ENCODE assay signal across 8 cellular contexts in the genomic region with DNA sequence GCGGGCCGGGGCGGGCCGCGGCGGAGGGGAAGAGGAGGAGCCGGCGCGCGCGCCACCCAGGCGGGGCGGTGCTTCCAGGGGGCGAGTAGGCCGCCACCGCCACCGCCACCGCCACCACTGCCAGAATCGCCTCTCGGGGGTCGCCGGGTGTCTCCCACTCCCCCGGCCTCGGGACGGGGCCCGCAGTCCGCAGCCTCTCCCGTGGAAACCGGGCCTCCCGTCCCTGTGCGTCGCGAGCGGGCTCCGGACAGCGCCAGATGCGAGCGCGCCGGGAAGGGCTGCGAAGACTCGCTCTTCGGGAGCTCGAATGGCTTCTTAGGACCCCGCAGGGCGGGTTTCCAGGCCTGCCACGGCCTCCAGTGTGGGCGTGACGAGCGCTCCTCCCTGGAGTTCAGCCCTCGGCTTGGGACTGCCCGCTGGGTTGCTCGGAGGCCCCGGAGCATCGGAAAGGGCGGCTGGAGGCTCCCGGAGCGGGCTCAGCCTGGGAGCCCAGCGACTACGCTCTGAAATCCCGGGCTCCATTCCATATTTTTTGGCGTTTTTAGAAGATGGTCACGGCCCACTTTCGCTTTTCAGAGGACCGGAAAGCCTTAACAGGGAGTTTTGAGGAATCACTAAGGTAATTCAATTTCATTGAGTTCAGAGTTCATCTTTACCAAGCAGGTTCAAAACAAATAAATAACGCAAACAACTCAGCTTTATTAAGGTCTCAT. TPM values are rescaled to one million over a fixed set of nuclear protein-coding genes. Genes with fewer than 3 reads are reported as not detected.
A peak's percentile ranks its signal among the peaks of the same experiment; 100 is the strongest.
DNase-seq lines count a peak whose midpoint lies in the region; ATAC-seq, FAIRE-seq and TF ChIP-seq lines count a peak whose summit lies in the region.

No MANE protein-coding gene starts in this region.

- DNase-seq in AG04449 (ENCODE audit: low read depth, low spot score) = peak; percentile 91
- DNase-seq in NCI-H2171 treated with DMSO at 0.1 percent for 48 hours (lab: John Stamatoyannopoulos, UW) = peak; percentile 96
- peak; percentile 99 for DNase-seq in WERI-Rb-1
- peak; percentile 93 for DNase-seq in bronchial epithelial cell (ENCODE audit: low read depth)
- DNase-seq in iPS-NIHi11 (ENCODE audit: low spot score) = peak; percentile 94

- POLR2A ChIA-PET in AG04449 (lab: Yijun Ruan, JAX) = interaction anchor here (0.5 to 0.9 kb wide), 8 partner anchors 8 to 143 kb away, joined by 3 to 6 read pairs (median 3); partner anchors contain the start of gene VPS4B

- ATAC-seq in GM18870 (IDR thresholded peaks at IDR 0.05; ENCODE audit: unreplicated experiment) (peak; percentile 79), HG03108 (IDR thresholded peaks at IDR 0.05; ENCODE audit: unreplicated experiment) (peak; percentile 88)

- no peak for FAIRE-seq in bronchial epithelial cell (lab: Jason Lieb, UNC)

- CTCF ChIA-PET in AG04449 (lab: Yijun Ruan, JAX) = interaction anchor here (0.7 to 1.4 kb wide), 3 partner anchors 28 to 73 kb away, joined by 3 to 4 read pairs (median 3); no protein-coding TSS in a partner anchor

- H3K27ac ChIP-seq in WERI-Rb-1 (peak overlapping the region; percentile 97), skin epidermis (peak overlapping the region; percentile 85 to 99 (median 97))

- no peaks in the 10 kb centered on the region for H3K9me3 ChIP-seq in WERI-Rb-1 (ENCODE audit: severe bottlenecking)

- peaks cover 5% of the 10 kb centered on the region for H3K36me3 ChIP-seq in WERI-Rb-1
- H3K36me3 ChIP-seq in bronchial epithelial cell (ENCODE audit: control insufficient read depth, insufficient read depth, low read length) = peaks cover 1% of the 10 kb centered on the region

- H3K4me3 ChIP-seq in AG04449 (ENCODE audit: low read depth, low read length) = peak overlapping the region; percentile 81
- H3K4me3 ChIP-seq in WERI-Rb-1 (ENCODE audit: low read depth, low read length) = peak overlapping the region; percentile 94
- H3K4me3 ChIP-seq in bronchial epithelial cell (ENCODE audit: low read depth, low read length) = peak overlapping the region; percentile 90
- H3K4me3 ChIP-seq in skin epidermis = peak overlapping the region; percentile 84 to 99 (median 93)

- H3K27me3 ChIP-seq in WERI-Rb-1 (ENCODE audit: insufficient read depth, low read depth, severe bottlenecking) (no peaks in the 10 kb centered on the region), bronchial epithelial cell (ENCODE audit: control insufficient read depth, insufficient read depth, low read length) (no peaks in the 10 kb centered on the region)

- TF ChIP-seq CTCF in AG04449 (IDR thresholded peaks at IDR 0.05; ENCODE audit: insufficient read depth, low read length, missing control alignments) (no peak), WERI-Rb-1 (IDR thresholded peaks at IDR 0.05; ENCODE audit: low read depth, low read length) (no peak), bronchial epithelial cell (IDR thresholded peaks at IDR 0.05; ENCODE audit: insufficient read depth, low read length, severe bottlenecking) (no peak)

RNA-seq across cellular contexts. Expression of gene KDSR, which starts 0.4 kb away (rescaled TPM):
- total RNA-seq in bronchial epithelial cell = 18.4 and 40.5 TPM in 2 replicates

RNA-seq across cellular contexts. Expression of gene BCL2, which starts 47.8 kb away (rescaled TPM):
- total RNA-seq in bronchial epithelial cell = 1.5 and 2.4 TPM in 2 replicates

RNA-seq across cellular contexts. Expression of gene VPS4B, which starts 54.9 kb away (rescaled TPM):
- total RNA-seq in bronchial epithelial cell = 120 and 167 TPM in 2 replicates

Comparison
In these comparisons a context has a peak if more than half of its experiments do, and no peak if none do; other contexts are left out.
1. Peak in every context shown above with its lines: DNase-seq, ATAC-seq, H3K4me3 ChIP-seq and H3K27ac ChIP-seq.